8 cellular contexts compared by ENCODE assay signal in genomic region chr19:10717356-10718204, GRCh38. TPM values are rescaled to one million over a fixed set of nuclear protein-coding genes. Genes with fewer than 3 reads are reported as not detected.
DNase-seq lines count a peak whose midpoint lies in the region; TF ChIP-seq lines count a peak whose summit lies in the region.

Gene DNM2 (plus strand): TSS chr19:10718079. CDS start chr19:10718243, 164 bp downstream.

- H3K36me3 ChIP-seq in GM06990 (ENCODE audit: control insufficient read depth, insufficient read depth, low read length) = peaks cover 6% of the 10 kb centered on the region
- peaks cover 2 to 5% of the 10 kb centered on the region in 2 experiments for H3K36me3 ChIP-seq in SK-N-SH (replicated peaks in 1 of 2; ENCODE audit: control insufficient read depth in 1 of 2, insufficient read depth in 2 of 2, low read length in 1 of 2)
- H3K36me3 ChIP-seq in testis (ENCODE audit: low read depth, missing control alignments) = no peaks in the 10 kb centered on the region

- no peaks in the 10 kb centered on the region for H3K27me3 ChIP-seq in GM06990 (replicated peaks; ENCODE audit: control insufficient read depth, insufficient read depth, low read length)
- H3K27me3 ChIP-seq in SK-N-SH (ENCODE audit: insufficient read depth) = no peaks in the 10 kb centered on the region
- H3K27me3 ChIP-seq in testis = no peaks in the 10 kb centered on the region

- 2% methylated on average over 31 of the region's 57 CpGs for WGBS in SK-N-SH (ENCODE audit: low lambda C conversion rate)
- WGBS in testis, 2 donors = 0% methylated on average over 11 to 45 of the region's 57 CpGs

- H3K9me2 ChIP-seq in SK-N-SH = no peaks in the 10 kb centered on the region

- peak within 1 kb of the TSS; percentile 91 for H2AFZ ChIP-seq in SK-N-SH (ENCODE audit: low read depth)

- TF ChIP-seq CTCF in GM06990 (IDR thresholded peaks at IDR 0.05; ENCODE audit: insufficient read depth, low read length, poor library complexity, severe bottlenecking) (peak; percentile 62), HFFc6 (IDR thresholded peaks at IDR 0.05) (peak; percentile 93), NB4 (IDR thresholded peaks at IDR 0.05; ENCODE audit: low read depth, low read length) (peak; percentile 98), SK-N-SH (IDR thresholded peaks at IDR 0.05) (peak; percentile 86), testis (IDR thresholded peaks at IDR 0.05) (peak; percentile 77 to 97 (median 94))

- H3K9me3 Mint-ChIP-seq in HFFc6 = no peaks in the 10 kb centered on the region
- no peaks in the 10 kb centered on the region for H3K9me3 Mint-ChIP-seq in activated naive CD4-positive, alpha-beta T cell treated with anti-CD3 and anti-CD28 coated beads, Interleukin-2, amount 50 U/mL, for 24 hours

- H3K4me1 ChIP-seq in SK-N-SH (ENCODE audit: control insufficient read depth in 1 of 2, insufficient read depth in 2 of 2, low read depth in 1 of 2, low read length in 1 of 2) (peaks cover 4 to 13% of the 10 kb centered on the region in 2 experiments; a peak in 1 of 4 replicates), testis (peaks cover 23% of the 10 kb centered on the region)

- peak within 1 kb of the TSS; percentile 97 for H3K4me2 ChIP-seq in SK-N-SH

- H3K4me1 Mint-ChIP-seq in HFFc6 (ENCODE audit: low read depth) = peaks cover 16% of the 10 kb centered on the region
- peaks cover 40% of the 10 kb centered on the region for H3K4me1 Mint-ChIP-seq in activated naive CD4-positive, alpha-beta T cell treated with anti-CD3 and anti-CD28 coated beads, Interleukin-2, amount 50 U/mL, for 24 hours

- H3K9me3 ChIP-seq in SK-N-SH (no peaks in the 10 kb centered on the region), testis (no peaks in the 10 kb centered on the region)

- H3K79me2 ChIP-seq in SK-N-SH (ENCODE audit: insufficient read depth) = peaks cover 47% of the 10 kb centered on the region

- peak; percentile 95 for TF ChIP-seq POLR2A in NB4 (IDR thresholded peaks at IDR 0.05; ENCODE audit: extremely low read depth, insufficient read length)
- TF ChIP-seq POLR2A in testis (IDR thresholded peaks at IDR 0.05) = no peak

- H3F3A ChIP-seq in SK-N-SH (replicated peaks; ENCODE audit: insufficient read depth) = peaks cover 6% of the 10 kb centered on the region

- peak within 1 kb of the TSS; percentile 87 for H3K27ac Mint-ChIP-seq in HFFc6
- H3K27ac Mint-ChIP-seq in activated naive CD4-positive, alpha-beta T cell treated with anti-CD3 and anti-CD28 coated beads, Interleukin-2, amount 50 U/mL, for 24 hours = peak within 1 kb of the TSS; percentile 92

- DNase-seq in GM06990 (ENCODE audit: extremely low read depth, insufficient read length) = peak; percentile 99
- DNase-seq in HFFc6 = peak; percentile 100
- DNase-seq in NB4 (ENCODE audit: low read depth) = peak; percentile 100
- DNase-seq in SK-N-SH = peak; percentile 96
- DNase-seq in globus pallidus (ENCODE audit: low spot score) = peak; percentile 100
- DNase-seq in occipital lobe (lab: John Stamatoyannopoulos, UW) = peak; percentile 99
- DNase-seq in testis = peak; percentile 99

- H3K36me3 Mint-ChIP-seq in HFFc6 (ENCODE audit: low read depth) = no peaks in the 10 kb centered on the region; the same call in 1 of the 2 replicates
- H3K36me3 Mint-ChIP-seq in activated naive CD4-positive, alpha-beta T cell treated with anti-CD3 and anti-CD28 coated beads, Interleukin-2, amount 50 U/mL, for 24 hours = no peaks in the 10 kb centered on the region

- intact Hi-C loops in testis (cut with DNase I; ENCODE audit: low total_unique reads) = loop anchor here (5.0 kb wide), 2 partner anchors 50 to 145 kb away; no protein-coding TSS in a partner anchor

- TF ChIP-seq EP300 in SK-N-SH (IDR thresholded peaks at IDR 0.05; ENCODE audit: borderline replicate concordance in 1 of 2, low read depth in 1 of 2, low read length in 1 of 2) = no peak

- H3K4me3 ChIP-seq in GM06990 (replicated peaks; ENCODE audit: low read depth, low read length) (peak within 1 kb of the TSS; percentile 97), NB4 (ENCODE audit: low read depth, low read length) (peak within 1 kb of the TSS; percentile 89), SK-N-SH (ENCODE audit: low read depth in 2 of 2, low read length in 1 of 2) (peak within 1 kb of the TSS; percentile 74 to 98), testis (peak within 1 kb of the TSS; percentile 93 to 100)

- H4K20me1 ChIP-seq in SK-N-SH (ENCODE audit: insufficient read depth) = peaks cover 42% of the 10 kb centered on the region

- H3K27ac ChIP-seq in SK-N-SH (ENCODE audit: low read depth in 2 of 2, low read length in 1 of 2) (peak within 1 kb of the TSS; percentile 80 to 93), testis (peak within 1 kb of the TSS; percentile 84 to 94)

- H3K27me3 Mint-ChIP-seq in HFFc6 (ENCODE audit: insufficient read depth) = no peaks in the 10 kb centered on the region; the same call in 1 of the 2 replicates
- H3K27me3 Mint-ChIP-seq in activated naive CD4-positive, alpha-beta T cell treated with anti-CD3 and anti-CD28 coated beads, Interleukin-2, amount 50 U/mL, for 24 hours = no peaks in the 10 kb centered on the region

- peak; percentile 90 for TF ChIP-seq RAD21 in SK-N-SH (IDR thresholded peaks at IDR 0.05; ENCODE audit: low read length)

- H3K9ac ChIP-seq in SK-N-SH = peak within 1 kb of the TSS; percentile 95

- peak within 1 kb of the TSS; percentile 100 for H3K4me3 Mint-ChIP-seq in HFFc6
- peak within 1 kb of the TSS; percentile 98 for H3K4me3 Mint-ChIP-seq in activated naive CD4-positive, alpha-beta T cell treated with anti-CD3 and anti-CD28 coated beads, Interleukin-2, amount 50 U/mL, for 24 hours

- POLR2A ChIA-PET in SK-N-SH (lab: Yijun Ruan, JAX) = interaction anchor here (0.7 to 1.9 kb wide), 5 partner anchors 16 to 155 kb away, joined by 3 to 8 read pairs (median 5); partner anchors contain the start of genes QTRT1 and TMED1

- CTCF ChIA-PET in SK-N-SH (lab: Yijun Ruan, JAX) = interaction anchor here (0.6 to 5.9 kb wide), 41 partner anchors 9 to 200 kb away, joined by 3 to 74 read pairs (median 5); partner anchors contain the start of genes QTRT1, S1PR5 and TMED1

TF ChIP-seq in SK-N-SH, 30 proteins besides CTCF, POLR2A, EP300 and RAD21 (continues in another document):
- TF ChIP-seq RFX5 (IDR thresholded peaks at IDR 0.05; ENCODE audit: low read length) = peak; percentile 94
- TF ChIP-seq SMC3 (IDR thresholded peaks at IDR 0.05; ENCODE audit: low read depth, low read length) = peak; percentile 80
- TF ChIP-seq PBX3 (IDR thresholded peaks at IDR 0.05) = peak; percentile 99
- TF ChIP-seq NRF1 (IDR thresholded peaks at IDR 0.05; ENCODE audit: low read depth, low read length) = peak; percentile 10; the same call in 1 of the 2 replicates
- TF ChIP-seq JUND (IDR thresholded peaks at IDR 0.05) = no peak
- no peak for TF ChIP-seq TEAD4 (IDR thresholded peaks at IDR 0.05; ENCODE audit: borderline replicate concordance, insufficient read depth)
- peak; percentile 81 for TF ChIP-seq POLR2AphosphoS5 (IDR thresholded peaks at IDR 0.05; ENCODE audit: low read depth, low read length)
- no peak for TF ChIP-seq FOSL2 (IDR thresholded peaks at IDR 0.05; ENCODE audit: borderline replicate concordance, low read depth)
- TF ChIP-seq GABPA (IDR thresholded peaks at IDR 0.05; ENCODE audit: low read depth) = peak; percentile 88
- no peak for TF ChIP-seq RXRA (IDR thresholded peaks at IDR 0.05; ENCODE audit: borderline replicate concordance, low read depth)
- TF ChIP-seq, protein P1, sequence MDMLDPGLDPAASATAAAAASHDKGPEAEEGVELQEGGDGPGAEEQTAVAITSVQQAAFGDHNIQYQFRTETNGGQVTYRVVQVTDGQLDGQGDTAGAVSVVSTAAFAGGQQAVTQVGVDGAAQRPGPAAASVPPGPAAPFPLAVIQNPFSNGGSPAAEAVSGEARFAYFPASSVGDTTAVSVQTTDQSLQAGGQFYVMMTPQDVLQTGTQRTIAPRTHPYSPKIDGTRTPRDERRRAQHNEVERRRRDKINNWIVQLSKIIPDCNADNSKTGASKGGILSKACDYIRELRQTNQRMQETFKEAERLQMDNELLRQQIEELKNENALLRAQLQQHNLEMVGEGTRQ (IDR thresholded peaks at IDR 0.05; ENCODE audit: borderline replicate concordance, low read depth, low read length) = no peak
- peak; percentile 98 for TF ChIP-seq CHD2 (IDR thresholded peaks at IDR 0.05; ENCODE audit: low read length, partially characterized antibody)
- 0 out of 2 replicates have a peak, but pooled peaks have one; percentile 39 for TF ChIP-seq MAX (IDR thresholded peaks at IDR 0.05; ENCODE audit: low read depth)
- peak; percentile 28 for TF ChIP-seq RCOR1 (IDR thresholded peaks at IDR 0.05; ENCODE audit: low read length)
- TF ChIP-seq TAF1 (IDR thresholded peaks at IDR 0.05; ENCODE audit: borderline replicate concordance, low read depth, low read length) = peak; percentile 47; the same call in 1 of the 2 replicates
- TF ChIP-seq ELF1 (IDR thresholded peaks at IDR 0.05) = peak; percentile 65
- TF ChIP-seq, protein P2, sequence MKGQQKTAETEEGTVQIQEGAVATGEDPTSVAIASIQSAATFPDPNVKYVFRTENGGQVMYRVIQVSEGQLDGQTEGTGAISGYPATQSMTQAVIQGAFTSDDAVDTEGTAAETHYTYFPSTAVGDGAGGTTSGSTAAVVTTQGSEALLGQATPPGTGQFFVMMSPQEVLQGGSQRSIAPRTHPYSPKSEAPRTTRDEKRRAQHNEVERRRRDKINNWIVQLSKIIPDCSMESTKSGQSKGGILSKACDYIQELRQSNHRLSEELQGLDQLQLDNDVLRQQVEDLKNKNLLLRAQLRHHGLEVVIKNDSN (IDR thresholded peaks at IDR 0.05; ENCODE audit: borderline replicate concordance, low read depth) = no peak

RNA-seq across cellular contexts. Expression of gene DNM2, which starts in this region (rescaled TPM):
- total RNA-seq in HFFc6 (2021; fragmentation: NEBNext Ultra II Directional; extraction: Animal tissue kit (Norgen Biotek cat#: 25700)) = 100 to 1,000 TPM in 1 of 6 experiments, 10 to 100 TPM in 5; 91.5 to 122 (median 99.5) TPM
- 52.5 and 53.6 TPM in 2 replicates for polyA plus RNA-seq in SK-N-SH (2012; rRNA removed)
- polyA plus RNA-seq in SK-N-SH (2012; cell fraction: cytosol; rRNA removed) = 20.5 and 31.8 TPM in 2 replicates
- 159 and 212 TPM in 2 replicates for polyA plus RNA-seq in SK-N-SH (2012; cell fraction: nucleus; rRNA removed)
- 34.0 TPM for total RNA-seq in occipital lobe
- 100 to 1,000 TPM; 226 to 274 TPM for total RNA-seq in testis
- 166 TPM for polyA plus RNA-seq in testis (ENCODE audit: insufficient read depth, low read depth, low replicate concordance)

Comparison
In these comparisons a context has a peak if more than half of its experiments do, and no peak if none do; other contexts are left out.
1. Peak in every context shown above with its lines: DNase-seq, H3K4me3 ChIP-seq and H3K27ac ChIP-seq.